31 cellular contexts compared by ENCODE assay signal in genomic region chr1:242440757-242441156, GRCh38.
"Had no signal": no experiment of that assay in that cellular context is flagged by ENCODE, and none has a peak within 500 bp of the region (broad histone marks: within the 10 kb centered on the region; RNA-seq: fewer than 3 reads in every experiment).

No MANE protein-coding gene starts in this region.

- H3K4me1 ChIP-seq: neural progenitor cell, parathyroid adenoma, psoas muscle, spleen, suprapubic skin, testis, tibial artery, transverse colon, upper lobe of right lung, uterus had no signal

- H3K4me1 Mint-ChIP-seq: natural killer cell; nephron; neural progenitor cell; stimulated activated memory B cell treated with anti-CD40 and anti-IgM and Interleukin-4, amounts not matched to agents 10 μg/mL and 1 μg/mL and 100 μg/mL, for 72 hours; stimulated activated naive CD8-positive, alpha-beta T cell treated with anti-CD3 and anti-CD28 coated beads, Interleukin-15, amount 100 ng/mL, for 72 hours had no signal

- DNase-seq: natural killer cell; occipital lobe; ovary; posterior cingulate gyrus; psoas muscle; right cardiac atrium; spleen; stimulated activated CD4-positive, alpha-beta T cell treated with anti-CD3 and anti-CD28 coated beads, Interleukin-12 subunit alpha, Interleukin-12 subunit beta, amount 100 ng/mL, for 4 hours; stimulated activated CD4-positive, alpha-beta T cell treated with anti-CD3 and anti-CD28 coated beads, Interleukin-1b, Interleukin-23, amount 100 ng/mL, for 48 hours; stimulated activated CD4-positive, alpha-beta T cell treated with anti-CD3 and anti-CD28 coated beads, Interleukin-4, amount 100 ng/mL, for 1 hour; stimulated activated CD4-positive, alpha-beta T cell treated with anti-CD3 and anti-CD28 coated beads, Interleukin-4, amount 100 ng/mL, for 4 hours; stimulated activated CD8-positive, alpha-beta memory T cell treated with anti-CD3 and anti-CD28 coated beads, Interleukin-4, amount 100 ng/mL, for 48 hours; stimulated activated naive CD4-positive, alpha-beta T cell; stimulated activated naive CD8-positive, alpha-beta T cell treated with anti-CD3 and anti-CD28 coated beads, Interleukin-15, amount 100 ng/mL, for 72 hours; stimulated activated naive CD8-positive, alpha-beta T cell treated with anti-CD3 and anti-CD28 coated beads, Interleukin-15, Interleukin-2, amounts not matched to agents 100 U/mL and 50 U/mL, for 24 hours; substantia nigra; testis; tibial artery; transverse colon; upper lobe of right lung; uterus had no signal

- ATAC-seq: natural killer cell; psoas muscle; right cardiac atrium; sciatic nerve; stimulated activated memory B cell treated with anti-CD40 and anti-IgM and Interleukin-4, amounts not matched to agents 10 μg/mL and 1 μg/mL and 100 μg/mL, for 72 hours; stimulated activated naive CD8-positive, alpha-beta T cell treated with anti-CD3 and anti-CD28 coated beads, Interleukin-15, amount 100 ng/mL, for 72 hours; stimulated activated naive CD8-positive, alpha-beta T cell treated with anti-CD3 and anti-CD28 coated beads, Interleukin-15, Interleukin-2, amounts not matched to agents 100 U/mL and 50 U/mL, for 24 hours; upper lobe of right lung had no signal

- H3K27me3 Mint-ChIP-seq: progenitor cell of endocrine pancreas; stimulated activated memory B cell treated with anti-CD40 and anti-IgM and Interleukin-4, amounts not matched to agents 10 μg/mL and 1 μg/mL and 100 μg/mL, for 72 hours; stimulated activated naive CD8-positive, alpha-beta T cell treated with anti-CD3 and anti-CD28 coated beads, Interleukin-15, amount 100 ng/mL, for 72 hours had no signal

- H3K9me3 ChIP-seq: ovary, psoas muscle, spleen, suprapubic skin, testis, tibial artery, transverse colon, upper lobe of right lung, uterus had no signal

- H3K4me2 ChIP-seq: neural progenitor cell, smooth muscle cell had no signal

- H3K36me3 Mint-ChIP-seq: natural killer cell; neural progenitor cell; stimulated activated memory B cell treated with anti-CD40 and anti-IgM and Interleukin-4, amounts not matched to agents 10 μg/mL and 1 μg/mL and 100 μg/mL, for 72 hours; type B pancreatic cell had no signal

- H3K27ac Mint-ChIP-seq: natural killer cell; nephron; neural progenitor cell; progenitor cell of endocrine pancreas; stimulated activated memory B cell treated with anti-CD40 and anti-IgM and Interleukin-4, amounts not matched to agents 10 μg/mL and 1 μg/mL and 100 μg/mL, for 72 hours; stimulated activated naive CD8-positive, alpha-beta T cell treated with anti-CD3 and anti-CD28 coated beads, Interleukin-15, amount 100 ng/mL, for 72 hours; type B pancreatic cell had no signal

- H3K4me3 Mint-ChIP-seq: natural killer cell; nephron; neural progenitor cell; stimulated activated memory B cell treated with anti-CD40 and anti-IgM and Interleukin-4, amounts not matched to agents 10 μg/mL and 1 μg/mL and 100 μg/mL, for 72 hours; stimulated activated naive CD8-positive, alpha-beta T cell treated with anti-CD3 and anti-CD28 coated beads, Interleukin-15, amount 100 ng/mL, for 72 hours; type B pancreatic cell had no signal

- H3K9me3 Mint-ChIP-seq: natural killer cell; nephron; neural progenitor cell; stimulated activated memory B cell treated with anti-CD40 and anti-IgM and Interleukin-4, amounts not matched to agents 10 μg/mL and 1 μg/mL and 100 μg/mL, for 72 hours; stimulated activated naive CD8-positive, alpha-beta T cell treated with anti-CD3 and anti-CD28 coated beads, Interleukin-15, amount 100 ng/mL, for 72 hours; type B pancreatic cell had no signal

- H3K27ac ChIP-seq: neural progenitor cell, ovary, parathyroid adenoma, psoas muscle, skin epidermis, spleen, suprapubic skin, testis, tibial artery, transverse colon, upper lobe of right lung, uterus had no signal

- H3K4me3 ChIP-seq: neural progenitor cell, ovary, psoas muscle, skin epidermis, smooth muscle cell, spleen, suprapubic skin, testis, tibial artery, transverse colon, upper lobe of right lung, uterus had no signal
